ENCODE assay signal across 8 cellular contexts in the genomic region with DNA sequence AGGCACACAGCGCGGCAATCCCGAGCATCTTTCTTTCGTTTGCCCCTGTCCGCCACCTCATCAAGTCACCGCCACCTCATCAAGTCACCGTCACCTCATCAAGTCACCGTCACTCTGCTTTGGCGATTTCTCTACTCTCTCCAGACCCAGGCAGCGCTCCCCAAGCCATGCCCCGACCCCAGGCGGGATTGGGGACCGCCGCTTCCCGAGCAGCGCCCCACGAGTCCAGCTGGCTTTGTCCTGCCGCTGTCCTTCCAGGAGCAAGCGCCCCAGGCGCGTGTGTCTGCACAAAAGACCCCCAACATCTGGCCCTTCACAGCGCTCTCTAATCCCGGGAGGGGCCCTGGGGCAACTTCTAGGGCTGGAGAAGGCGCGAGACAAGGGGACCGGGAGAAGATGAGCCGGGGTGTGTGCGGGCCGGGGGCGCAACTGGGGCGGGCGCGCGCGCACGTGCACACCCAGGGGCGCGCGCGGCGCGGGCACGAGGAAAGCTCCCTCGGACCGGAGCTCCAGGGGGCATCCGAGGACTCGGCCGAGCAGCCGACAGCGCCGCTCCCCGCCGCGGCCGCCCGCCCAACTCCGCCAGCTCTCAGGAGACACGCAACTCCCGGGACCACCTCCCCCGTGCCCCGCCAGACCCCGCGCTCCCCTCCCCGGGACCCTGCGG. TPM values are rescaled to one million over a fixed set of nuclear protein-coding genes. Genes with fewer than 3 reads are reported as not detected.
DNase-seq lines count a peak whose midpoint lies in the region; ATAC-seq and TF ChIP-seq lines count a peak whose summit lies in the region.

No MANE protein-coding gene starts in this region.

- TF ChIP-seq POLR2A in NB4 (IDR thresholded peaks at IDR 0.05; ENCODE audit: extremely low read depth, insufficient read length) (no peak), esophagus squamous epithelium (IDR thresholded peaks at IDR 0.05) (peak in 1 of 4 donors; percentile 9)

- peak overlapping the region; percentile 83 for H3K4me3 Mint-ChIP-seq in activated T-cell treated with anti-CD3 and anti-CD28 coated beads, Interleukin-2, amount 50 U/mL, for 4 hours
- peak overlapping the region; percentile 83 to 92 (median 89) for H3K4me3 Mint-ChIP-seq in naive B cell

- H3K27ac ChIP-seq in esophagus squamous epithelium (peak overlapping the region; percentile 87 to 97 (median 92)), upper lobe of right lung (peak overlapping the region; percentile 82)

- TF ChIP-seq CTCF in NB4 (IDR thresholded peaks at IDR 0.05; ENCODE audit: low read depth, low read length): no peak
- TF ChIP-seq CTCF in esophagus squamous epithelium (IDR thresholded peaks at IDR 0.05): peak in 1 of 6 experiments; percentile 6
- TF ChIP-seq CTCF in upper lobe of right lung (IDR thresholded peaks at IDR 0.05): no peak

- in situ Hi-C loops in HAP-1 (cut with MboI; ENCODE audit: low sequenced_read_pairs): no loop called here

- H3K4me1 Mint-ChIP-seq in activated T-cell treated with anti-CD3 and anti-CD28 coated beads, Interleukin-2, amount 50 U/mL, for 4 hours (ENCODE audit: low read depth): peaks cover 15% of the 10 kb centered on the region
- peaks cover 12 to 17% (median 12%) of the 10 kb centered on the region in 3 donors for H3K4me1 Mint-ChIP-seq in naive B cell

- peaks cover 20% of the 10 kb centered on the region for H3K4me1 ChIP-seq in HAP-1
- peaks cover 8 to 77% (median 13%) of the 10 kb centered on the region in 3 donors for H3K4me1 ChIP-seq in esophagus squamous epithelium
- peaks cover 8% of the 10 kb centered on the region for H3K4me1 ChIP-seq in upper lobe of right lung

- H3K36me3 ChIP-seq in HAP-1 (replicated peaks) (no peaks in the 10 kb centered on the region), esophagus squamous epithelium (peaks cover 0 to 21% (median 0%) of the 10 kb centered on the region in 3 donors), upper lobe of right lung (no peaks in the 10 kb centered on the region)

- H3K27me3 Mint-ChIP-seq in activated T-cell treated with anti-CD3 and anti-CD28 coated beads, Interleukin-2, amount 50 U/mL, for 4 hours (ENCODE audit: low read depth): peaks cover 41% of the 10 kb centered on the region
- H3K27me3 Mint-ChIP-seq in naive B cell: peaks cover 52 to 86% (median 69%) of the 10 kb centered on the region in 3 donors

- peak overlapping the region in 1 of 6 donors; percentile 30 for H3K27ac Mint-ChIP-seq in naive B cell

- 1% methylated on average over 9 to 13 of the region's 65 CpGs for WGBS in esophagus squamous epithelium, 2 donors

- DNase-seq in ELF-1 (ENCODE audit: low read depth, low spot score) (peak; percentile 83), HAP-1 (ENCODE audit: low spot score in 2 of 2) (peak; percentile 47 to 78), NB4 (ENCODE audit: low read depth) (peak; percentile 14), esophagus squamous epithelium (lab: John Stamatoyannopoulos, UW) (no peak), naive B cell (peak; percentile 9), upper lobe of right lung (peak; percentile 74), superior temporal gyrus (ENCODE audit: extremely low spot score) (no peak)
- no peak for DNase-seq in activated T-cell treated with anti-CD3 and anti-CD28 coated beads, Interleukin-2, amount 50 U/mL, for 4 hours

- no peaks in the 10 kb centered on the region for H3K9me3 ChIP-seq in HAP-1
- H3K9me3 ChIP-seq in esophagus squamous epithelium: no peaks in the 10 kb centered on the region
- no peaks in the 10 kb centered on the region for H3K9me3 ChIP-seq in upper lobe of right lung

- no peaks in the 10 kb centered on the region for H3K9me3 Mint-ChIP-seq in activated T-cell treated with anti-CD3 and anti-CD28 coated beads, Interleukin-2, amount 50 U/mL, for 4 hours
- H3K9me3 Mint-ChIP-seq in naive B cell: peaks cover 0 to 2% (median 0%) of the 10 kb centered on the region in 7 donors

- no peaks in the 10 kb centered on the region for H3K27me3 ChIP-seq in HAP-1 (ENCODE audit: low read depth)
- peaks cover 0 to 5% (median 0%) of the 10 kb centered on the region in 4 donors for H3K27me3 ChIP-seq in esophagus squamous epithelium
- peaks cover 6% of the 10 kb centered on the region for H3K27me3 ChIP-seq in upper lobe of right lung

- H3K4me3 ChIP-seq in HAP-1: peak overlapping the region; percentile 61
- H3K4me3 ChIP-seq in NB4 (ENCODE audit: low read depth, low read length): no peak overlapping the region
- peak overlapping the region; percentile 68 to 93 (median 88) for H3K4me3 ChIP-seq in esophagus squamous epithelium
- H3K4me3 ChIP-seq in upper lobe of right lung: peak overlapping the region; percentile 73

- H3K36me3 Mint-ChIP-seq in activated T-cell treated with anti-CD3 and anti-CD28 coated beads, Interleukin-2, amount 50 U/mL, for 4 hours (ENCODE audit: insufficient read depth): no peaks in the 10 kb centered on the region
- H3K36me3 Mint-ChIP-seq in naive B cell: no peaks in the 10 kb centered on the region

- intact Hi-C loops in esophagus squamous epithelium (cut with DNase I) (no loop called here), upper lobe of right lung (cut with DNase I) (loop anchor here (5.0 to 10.0 kb wide), 2 partner anchors 259 to 311 kb away; no protein-coding TSS in a partner anchor)

- peak; percentile 69 to 70 for ATAC-seq in activated T-cell treated with anti-CD3 and anti-CD28 coated beads, Interleukin-2, amount 50 U/mL, for 4 hours
- peak; percentile 4 to 27 for ATAC-seq in naive B cell (ENCODE audit: low read depth in 2 of 2)
- peak; percentile 46 for ATAC-seq in upper lobe of right lung

RNA-seq across cellular contexts. Expression of a gene that starts 0.6 kb away (rescaled TPM):
- total RNA-seq in activated T-cell treated with anti-CD3 and anti-CD28 coated beads, Interleukin-2, amount 50 U/mL, for 4 hours: 1 to 10 TPM in 2 of 3 donors, under 1 TPM in 1; 0.43 to 1.6 (median 1.2) TPM
- 10 to 100 TPM in 2 of 4 donors, 1 to 10 TPM in 2; 6.8 to 23.1 (median 15.9) TPM for total RNA-seq in esophagus squamous epithelium
- polyA plus RNA-seq in naive B cell (ENCODE audit: low read depth in 6 of 6): not detected
- total RNA-seq in upper lobe of right lung: 21.2 TPM

Comparison
In these comparisons a context has a peak if more than half of its experiments do, and no peak if none do; other contexts are left out.
1. DNase-seq: peak in ELF-1 (single experiment), HAP-1 (2 of 2), NB4 (single experiment), naive B cell (single experiment) and upper lobe of right lung (single experiment); none in activated T-cell treated with anti-CD3 and anti-CD28 coated beads, Interleukin-2, amount 50 U/mL, for 4 hours (single experiment), esophagus squamous epithelium (single experiment) and superior temporal gyrus (single experiment).
2. ATAC-seq: peak in every context shown above with its lines; median percentile 70 in activated T-cell treated with anti-CD3 and anti-CD28 coated beads, Interleukin-2, amount 50 U/mL, for 4 hours; 46 in upper lobe of right lung; 16 in naive B cell.